16 cellular contexts compared by ENCODE assay signal in genomic region chr3:64049136-64049535, GRCh38. TPM values are rescaled to one million over a fixed set of nuclear protein-coding genes. Genes with fewer than 3 reads are reported as not detected.
DNase-seq lines count a peak whose midpoint lies in the region; ATAC-seq, FAIRE-seq and TF ChIP-seq lines count a peak whose summit lies in the region.
"Had no signal": no experiment of that assay in that cellular context is flagged by ENCODE, and none has a peak within 500 bp of the region (broad histone marks: within the 10 kb centered on the region; RNA-seq: fewer than 3 reads in every experiment).

No MANE protein-coding gene starts in this region.

- H3K27me3 Mint-ChIP-seq in activated T-helper 17 cell treated with anti-CD3 and anti-CD28 coated beads, Interleukin-2, amount 50 U/mL, for 72 hours, result peaks cover 26% of the 10 kb centered on the region

- TF ChIP-seq RAD21 in A549 (conservative IDR thresholded peaks at IDR 0.05 in 1 of 2, IDR thresholded peaks at IDR 0.05 in 1 of 2), result no peak

- peak overlapping the region; percentile 23 for H3K4me3 Mint-ChIP-seq in activated T-helper 17 cell treated with anti-CD3 and anti-CD28 coated beads, Interleukin-2, amount 50 U/mL, for 72 hours
- H3K4me3 Mint-ChIP-seq: CD4-positive, CD25-positive, alpha-beta regulatory T cell; stimulated activated naive CD8-positive, alpha-beta T cell treated with anti-CD3 and anti-CD28 coated beads, Interleukin-15, Interleukin-2, amounts not matched to agents 100 ng/mL and 50 ng/mL, for 24 hours; T-helper 17 cell had no signal

- no peak for FAIRE-seq in A549 (lab: Jason Lieb, UNC)

- peak overlapping the region; percentile 7; the same call in 2 of the 3 replicates for H3K4me2 ChIP-seq in A549

- H3K4me1 ChIP-seq in A549 (peaks cover 33% of the 10 kb centered on the region), iPS-20b (ENCODE audit: insufficient read depth, low read length) (peaks cover 28% of the 10 kb centered on the region), tibial nerve (peaks cover 0 to 15% (median 4%) of the 10 kb centered on the region in 4 donors)
- H3K4me1 ChIP-seq: body of pancreas had no signal

- H3K27ac ChIP-seq in A549 (peak overlapping the region; percentile 53 to 78; a peak in 5 of 6 replicates), iPS-20b (ENCODE audit: low read length) (no peak overlapping the region), tibial nerve (peak overlapping the region in 1 of 4 donors; percentile 69)
- H3K27ac ChIP-seq: body of pancreas had no signal

- ATAC-seq in A549 (peak; percentile 59 to 80; a peak in 4 of 6 replicates), GM18505 (IDR thresholded peaks at IDR 0.05; ENCODE audit: unreplicated experiment) (no peak)
- peak; percentile 92 for ATAC-seq in activated T-helper 17 cell treated with anti-CD3 and anti-CD28 coated beads, Interleukin-2, amount 50 U/mL, for 72 hours (replicated peaks)
- ATAC-seq: body of pancreas, mucosa of descending colon, T-helper 17 cell had no signal

- H3K4me3 ChIP-seq in A549 (no peak overlapping the region), iPS-20b (ENCODE audit: low read length) (peak overlapping the region; percentile 9), tibial nerve (no peak overlapping the region)
- H3K4me3 ChIP-seq: body of pancreas, mucosa of descending colon had no signal

- H3K9me3 Mint-ChIP-seq in activated T-helper 17 cell treated with anti-CD3 and anti-CD28 coated beads, Interleukin-2, amount 50 U/mL, for 72 hours, result no peaks in the 10 kb centered on the region
- H3K9me3 Mint-ChIP-seq: stimulated activated naive CD8-positive, alpha-beta T cell treated with anti-CD3 and anti-CD28 coated beads, Interleukin-15, Interleukin-2, amounts not matched to agents 100 ng/mL and 50 ng/mL, for 24 hours had no signal

- 38% methylated on average over 3 of the region's 3 CpGs for WGBS in A549 (ENCODE audit: missing lambda C conversion rate)
- WGBS in tibial nerve, 2 donors, result 78 to 87% methylated on average over 3 of the region's 3 CpGs

- POLR2A ChIA-PET in A549 (lab: Yijun Ruan, JAX), result no interaction called here

- H3K36me3 ChIP-seq in iPS-20b (ENCODE audit: insufficient read depth, low read depth, low read length) (no peaks in the 10 kb centered on the region), tibial nerve (no peaks in the 10 kb centered on the region)

- H3K27ac Mint-ChIP-seq in activated T-helper 17 cell treated with anti-CD3 and anti-CD28 coated beads, Interleukin-2, amount 50 U/mL, for 72 hours, result peak overlapping the region; percentile 66
- H3K27ac Mint-ChIP-seq: progenitor cell of endocrine pancreas; stimulated activated naive CD8-positive, alpha-beta T cell treated with anti-CD3 and anti-CD28 coated beads, Interleukin-15, Interleukin-2, amounts not matched to agents 100 ng/mL and 50 ng/mL, for 24 hours; T-helper 17 cell had no signal

- H3K9me3 ChIP-seq in A549, result no peaks in the 10 kb centered on the region
- no peaks in the 10 kb centered on the region for H3K9me3 ChIP-seq in iPS-20b (ENCODE audit: insufficient read depth, low read depth, low read length)
- no peaks in the 10 kb centered on the region for H3K9me3 ChIP-seq in tibial nerve
- H3K9me3 ChIP-seq: body of pancreas, mucosa of descending colon had no signal

- CTCF ChIA-PET in A549 (lab: Yijun Ruan, JAX), result interaction anchor here (1.3 to 3.0 kb wide), 4 partner anchors 18 to 176 kb away, joined by 6 to 12 read pairs (median 10); partner anchors contain the start of genes PRICKLE2 and PSMD6

- no peaks in the 10 kb centered on the region for H3K36me3 Mint-ChIP-seq in activated T-helper 17 cell treated with anti-CD3 and anti-CD28 coated beads, Interleukin-2, amount 50 U/mL, for 72 hours (ENCODE audit: low read depth)
- H3K36me3 Mint-ChIP-seq: CD4-positive, CD25-positive, alpha-beta regulatory T cell had no signal

- DNase-seq in A549 (ENCODE audit: low read depth in 1 of 2, low spot score in 1 of 2) (peak in 1 of 2 experiments; percentile 45), EH (ENCODE audit: low read depth) (peak; percentile 60), tibial nerve (ENCODE audit: low spot score in 2 of 2) (no peak), iPS-NIHi7 (ENCODE audit: extremely low spot score) (no peak), GM03348 (ENCODE audit: low spot score) (no peak)
- DNase-seq: body of pancreas; CD4-positive, CD25-positive, alpha-beta regulatory T cell; mucosa of descending colon; OCI-M1; stimulated activated CD4-positive, alpha-beta T cell treated with anti-CD3 and anti-CD28 coated beads, Interleukin-2, amount 100 ng/mL, for 48 hours; T-helper 17 cell had no signal

- TF ChIP-seq EP300 in A549 (IDR thresholded peaks at IDR 0.05) (no peak), tibial nerve (IDR thresholded peaks at IDR 0.05) (no peak)

- no peak overlapping the region for H3K9ac ChIP-seq in iPS-20b (ENCODE audit: low read depth, low read length)

- TF ChIP-seq POLR2A in A549 (IDR thresholded peaks at IDR 0.05; ENCODE audit: low read length) (no peak), tibial nerve (IDR thresholded peaks at IDR 0.05) (no peak), GM18505 (IDR thresholded peaks at IDR 0.05; ENCODE audit: borderline replicate concordance, extremely low read depth, insufficient read depth, insufficient read length) (no peak)

- H3K27me3 ChIP-seq in iPS-20b (ENCODE audit: insufficient read depth, low read length) (no peaks in the 10 kb centered on the region), tibial nerve (no peaks in the 10 kb centered on the region)
- H3K27me3 ChIP-seq: body of pancreas had no signal

- H3K4me1 Mint-ChIP-seq in activated T-helper 17 cell treated with anti-CD3 and anti-CD28 coated beads, Interleukin-2, amount 50 U/mL, for 72 hours, result peaks cover 9% of the 10 kb centered on the region
- H3K4me1 Mint-ChIP-seq: CD4-positive, CD25-positive, alpha-beta regulatory T cell; T-helper 17 cell had no signal

- TF ChIP-seq CTCF in A549 (IDR thresholded peaks at IDR 0.05), result no peak
- no peak for TF ChIP-seq CTCF in tibial nerve (IDR thresholded peaks at IDR 0.05)

TF ChIP-seq in A549, 52 proteins besides CTCF, POLR2A, EP300 and RAD21:
- TF ChIP-seq ZFP36 (IDR thresholded peaks at IDR 0.05; ENCODE audit: borderline replicate concordance, partially characterized antibody) (peak; percentile 17), GATA3 (IDR thresholded peaks at IDR 0.05; ENCODE audit: borderline replicate concordance) (peak; percentile 42; the same call in 1 of the 2 replicates), HOXB13 (CRISPR knock-in tag; IDR thresholded peaks at IDR 0.05; ENCODE audit: low read depth) (no peak)

RNA-seq across cellular contexts. Expression of gene PSMD6, which starts 25.8 kb away (rescaled TPM):
- polyA plus RNA-seq in A549 (2011; rRNA removed) (53.8 and 76.8 TPM in 2 replicates), A549 (2017; fragmentation: RNase III; extraction: RNeasy Plus Mini Kit Qiagen cat#74134 plus additional on column Dnase treatment) (117 to 121 TPM (median 120 TPM) in 3 replicates)
- 70.4 and 74.2 TPM in 2 replicates for polyA plus RNA-seq in A549 (2012; cell fraction: cytosol; rRNA removed)
- 43.2 and 51.1 TPM in 2 replicates for polyA plus RNA-seq in A549 (2012; cell fraction: nucleus; rRNA removed)
- 20.3 and 20.7 TPM in 2 replicates for polyA minus RNA-seq in A549 (2011; rRNA and poly(A)+ RNA removed)
- 100 to 1,000 TPM in 1 of 2 donors, 10 to 100 TPM in 1; 79.4 to 113 TPM for total RNA-seq in activated T-helper 17 cell treated with anti-CD3 and anti-CD28 coated beads, Interleukin-2, amount 50 U/mL, for 72 hours
- total RNA-seq in tibial nerve, result 10 to 100 TPM; 47.4 to 64.5 (median 58.9) TPM
